In genomic region chr13:84025828-84026227, GRCh38 we compare ENCODE assay signal across 21 cellular contexts.
"Had no signal": no experiment of that assay in that cellular context is flagged by ENCODE, and none has a peak within 500 bp of the region (broad histone marks: within the 10 kb centered on the region; RNA-seq: fewer than 3 reads in every experiment).

No MANE protein-coding gene starts in this region.

- H3K27ac Mint-ChIP-seq: activated CD4-positive, alpha-beta memory T cell treated with anti-CD3 and anti-CD28 coated beads, Interleukin-2, amount 10 ng/mL, durations not matched to agents 7 days and 5 days; activated CD4-positive, alpha-beta T cell treated with anti-CD3 and anti-CD28 coated beads for 36 hours; activated T-cell treated with anti-CD3 and anti-CD28 coated beads, Interleukin-2, amount 50 U/mL, for 24 hours; effector memory CD8-positive, alpha-beta T cell; stimulated activated naive B cell treated with anti-CD40 and anti-IgM and Interleukin-4, amounts not matched to agents 10 μg/mL and 1 μg/mL and 100 μg/mL, for 72 hours had no signal

- H3K4me1 ChIP-seq: lower lobe of right lung, tibial artery had no signal

- H3K36me3 Mint-ChIP-seq: stimulated activated naive B cell treated with anti-CD40 and anti-IgM and Interleukin-4, amounts not matched to agents 10 μg/mL and 1 μg/mL and 100 μg/mL, for 72 hours had no signal

- H3K27me3 ChIP-seq: neutrophil, tibial artery had no signal

- H3K36me3 ChIP-seq: lower lobe of right lung, neutrophil, tibial artery had no signal

- H3K4me3 ChIP-seq: lower lobe of right lung, tibial artery had no signal

- H3K9me3 ChIP-seq: lower lobe of right lung, neutrophil, tibial artery had no signal

- H3K9me3 Mint-ChIP-seq: activated CD4-positive, alpha-beta memory T cell treated with anti-CD3 and anti-CD28 coated beads, Interleukin-2, amount 10 ng/mL, durations not matched to agents 7 days and 5 days; activated T-cell treated with anti-CD3 and anti-CD28 coated beads, Interleukin-2, amount 50 U/mL, for 24 hours; effector memory CD8-positive, alpha-beta T cell had no signal

- ATAC-seq: activated CD4-positive, alpha-beta T cell treated with anti-CD3 and anti-CD28 coated beads for 36 hours; effector memory CD8-positive, alpha-beta T cell; left cardiac atrium; lower lobe of right lung had no signal

- H3K27ac ChIP-seq: lower lobe of right lung, neutrophil, tibial artery, VCaP had no signal

- H3K4me1 Mint-ChIP-seq: activated CD4-positive, alpha-beta memory T cell treated with anti-CD3 and anti-CD28 coated beads, Interleukin-2, amount 10 ng/mL, durations not matched to agents 7 days and 5 days; activated CD4-positive, alpha-beta T cell treated with anti-CD3 and anti-CD28 coated beads for 36 hours; stimulated activated naive B cell treated with anti-CD40 and anti-IgM and Interleukin-4, amounts not matched to agents 10 μg/mL and 1 μg/mL and 100 μg/mL, for 72 hours had no signal

- DNase-seq: activated CD4-positive, alpha-beta memory T cell treated with anti-CD3 and anti-CD28 coated beads, Interleukin-2, amount 10 ng/mL, durations not matched to agents 7 days and 5 days; activated CD4-positive, alpha-beta T cell treated with anti-CD3 and anti-CD28 coated beads for 36 hours; activated effector memory CD4-positive, alpha-beta T cell treated with Interleukin-2 at 50 U/mL for 16 hours; activated naive CD4-positive, alpha-beta T cell treated with anti-CD3 and anti-CD28 coated beads, Interleukin-2, amount 50 U/mL, for 16 hours; activated T-cell treated with anti-CD3 and anti-CD28 coated beads, Interleukin-2, amount 50 U/mL, for 24 hours; dermis blood vessel endothelial cell; effector memory CD8-positive, alpha-beta T cell; foreskin melanocyte; head of caudate nucleus; left cardiac atrium; lower lobe of right lung; midbrain; posterior cingulate gyrus; stimulated activated CD4-positive, alpha-beta T cell treated with anti-CD3 and anti-CD28 coated beads, Interleukin-2, amount 100 ng/mL, for 48 hours; stimulated activated naive B cell treated with anti-CD40 and anti-IgM and Interleukin-4, amounts not matched to agents 10 μg/mL and 1 μg/mL and 100 μg/mL, for 72 hours; tibial artery had no signal

- FAIRE-seq: astrocyte, bronchial epithelial cell, urothelium cell line had no signal

- H3K4me3 Mint-ChIP-seq: activated CD4-positive, alpha-beta memory T cell treated with anti-CD3 and anti-CD28 coated beads, Interleukin-2, amount 10 ng/mL, durations not matched to agents 7 days and 5 days; activated CD4-positive, alpha-beta T cell treated with anti-CD3 and anti-CD28 coated beads for 36 hours; activated T-cell treated with anti-CD3 and anti-CD28 coated beads, Interleukin-2, amount 50 U/mL, for 24 hours; effector memory CD8-positive, alpha-beta T cell; stimulated activated naive B cell treated with anti-CD40 and anti-IgM and Interleukin-4, amounts not matched to agents 10 μg/mL and 1 μg/mL and 100 μg/mL, for 72 hours had no signal

- H3K27me3 Mint-ChIP-seq: activated CD4-positive, alpha-beta memory T cell treated with anti-CD3 and anti-CD28 coated beads, Interleukin-2, amount 10 ng/mL, durations not matched to agents 7 days and 5 days; activated CD4-positive, alpha-beta T cell treated with anti-CD3 and anti-CD28 coated beads for 36 hours; activated T-cell treated with anti-CD3 and anti-CD28 coated beads, Interleukin-2, amount 50 U/mL, for 24 hours; effector memory CD8-positive, alpha-beta T cell; stimulated activated naive B cell treated with anti-CD40 and anti-IgM and Interleukin-4, amounts not matched to agents 10 μg/mL and 1 μg/mL and 100 μg/mL, for 72 hours had no signal
